In the genomic region with DNA sequence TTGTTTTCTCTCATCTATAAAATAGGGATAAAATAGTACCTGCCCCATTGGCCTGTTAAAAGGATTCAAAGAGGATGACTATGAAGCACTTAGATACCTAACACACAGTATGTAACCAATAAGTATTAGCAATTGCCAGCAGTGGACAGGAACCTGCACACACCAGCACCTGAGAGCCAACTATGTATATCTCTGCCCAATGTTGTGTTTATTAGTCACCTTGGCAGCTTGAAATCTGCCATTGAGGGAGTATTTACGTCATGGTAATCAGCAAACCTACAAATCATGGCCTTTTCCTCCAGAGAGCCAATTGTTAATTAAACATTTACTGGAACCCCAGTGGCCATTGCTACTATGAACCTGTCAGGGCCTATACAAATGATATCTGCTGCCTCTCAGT, we compare ENCODE assay signal across 29 cellular contexts.
"Had no signal": no experiment of that assay in that cellular context is flagged by ENCODE, and none has a peak within 500 bp of the region (broad histone marks: within the 10 kb centered on the region; RNA-seq: fewer than 3 reads in every experiment).

No MANE protein-coding gene starts in this region.

- DNase-seq: colonic mucosa; cortex of kidney; dermis blood vessel endothelial cell; dorsolateral prefrontal cortex; effector CD4-positive, alpha-beta T cell; effector CD8-positive, alpha-beta T cell; effector memory CD4-positive, alpha-beta T cell; effector memory CD8-positive, alpha-beta T cell; endodermal cell; erythroblast; esophagus squamous epithelium; foreskin fibroblast; foreskin keratinocyte; foreskin melanocyte; gastrocnemius medialis; glutamatergic neuron; head of caudate nucleus; heart left ventricle; heart right ventricle had no signal

- H3K4me3 ChIP-seq: colonic mucosa, coronary artery, dorsolateral prefrontal cortex, esophagus muscularis mucosa, esophagus squamous epithelium, gastrocnemius medialis, gastroesophageal sphincter, heart left ventricle, heart right ventricle had no signal

- ATAC-seq: effector memory CD8-positive, alpha-beta T cell; esophagus mucosa; foreskin keratinocyte; gastrocnemius medialis; gastroesophageal sphincter; heart left ventricle; heart right ventricle had no signal

- H3K4me3 Mint-ChIP-seq: dendritic cell treated with granulocyte-macrophage colony-stimulating factor and Interleukin-4, amounts not matched to agents 40 ng/mL and 50 ng/mL, for 4 days; effector memory CD8-positive, alpha-beta T cell; endodermal cell had no signal

- H3K9me3 ChIP-seq: colonic mucosa, esophagus muscularis mucosa, esophagus squamous epithelium, gastrocnemius medialis, gastroesophageal sphincter, heart left ventricle, heart right ventricle had no signal

- H3K27me3 Mint-ChIP-seq: dendritic cell treated with granulocyte-macrophage colony-stimulating factor and Interleukin-4, amounts not matched to agents 40 ng/mL and 50 ng/mL, for 4 days; effector memory CD8-positive, alpha-beta T cell had no signal

- H3K4me1 ChIP-seq: colonic mucosa, esophagus muscularis mucosa, esophagus squamous epithelium, foreskin keratinocyte, gastrocnemius medialis, gastroesophageal sphincter, heart left ventricle had no signal

- H3K27ac Mint-ChIP-seq: dendritic cell treated with granulocyte-macrophage colony-stimulating factor and Interleukin-4, amounts not matched to agents 40 ng/mL and 50 ng/mL, for 4 days; effector memory CD8-positive, alpha-beta T cell; endodermal cell had no signal

- H3K27ac ChIP-seq: colonic mucosa, coronary artery, dorsolateral prefrontal cortex, epithelial cell of prostate, esophagus muscularis mucosa, esophagus squamous epithelium, foreskin keratinocyte, gastrocnemius medialis, gastroesophageal sphincter, heart left ventricle, heart right ventricle had no signal

- H3K9me3 Mint-ChIP-seq: dendritic cell treated with granulocyte-macrophage colony-stimulating factor and Interleukin-4, amounts not matched to agents 40 ng/mL and 50 ng/mL, for 4 days; effector memory CD8-positive, alpha-beta T cell had no signal

- FAIRE-seq: colon, endometrium, endothelial cell of umbilical vein, frontal cortex had no signal

- H3K27me3 ChIP-seq: colonic mucosa, dorsolateral prefrontal cortex, esophagus muscularis mucosa, esophagus squamous epithelium, foreskin keratinocyte, gastrocnemius medialis, gastroesophageal sphincter, heart left ventricle, heart right ventricle had no signal
